25 cellular contexts compared by ENCODE assay signal in the genomic region with DNA sequence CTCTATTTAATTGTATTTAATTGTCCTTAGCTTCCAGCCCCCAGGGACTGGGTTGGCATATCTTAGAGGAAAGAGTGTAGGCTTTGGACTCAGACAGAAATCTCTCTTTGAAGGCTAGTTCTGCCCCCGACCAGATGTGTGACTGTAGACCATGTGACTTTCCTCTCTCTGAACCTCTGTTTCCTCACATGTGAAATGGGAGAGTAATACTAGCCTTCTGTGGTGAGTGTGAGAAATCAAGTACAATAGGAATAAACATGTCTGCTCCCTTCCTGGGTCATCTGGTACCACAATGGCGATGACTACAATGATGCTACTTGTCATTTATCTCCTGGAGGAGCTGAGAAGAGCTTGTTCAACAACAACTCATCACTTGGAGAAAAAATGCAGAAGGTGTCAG.
"Had no signal": no experiment of that assay in that cellular context is flagged by ENCODE, and none has a peak within 500 bp of the region (broad histone marks: within the 10 kb centered on the region; RNA-seq: fewer than 3 reads in every experiment).

No MANE protein-coding gene starts in this region.

- H3K4me1 Mint-ChIP-seq: naive B cell; stimulated activated effector memory CD8-positive, alpha-beta T cell treated with anti-CD3 and anti-CD28 coated beads, Interleukin-12 subunit alpha, Interleukin-12 subunit beta, amount 100 ng/mL, for 72 hours had no signal

- H3K27me3 ChIP-seq: dorsolateral prefrontal cortex, gastrocnemius medialis, right atrium auricular region, suprapubic skin, transverse colon had no signal

- ATAC-seq: esophagus mucosa; gastrocnemius medialis; left cardiac atrium; left lung; mucosa of descending colon; sciatic nerve; stimulated activated effector memory CD8-positive, alpha-beta T cell treated with anti-CD3 and anti-CD28 coated beads, Interleukin-12 subunit alpha, Interleukin-12 subunit beta, amount 100 ng/mL, for 72 hours had no signal

- H3K36me3 ChIP-seq: gastrocnemius medialis, left lung, prostate gland, right atrium auricular region, suprapubic skin, transverse colon had no signal

- H3K36me3 Mint-ChIP-seq: mesothelial cell of epicardium; naive B cell; stimulated activated effector memory CD8-positive, alpha-beta T cell treated with anti-CD3 and anti-CD28 coated beads, Interleukin-12 subunit alpha, Interleukin-12 subunit beta, amount 100 ng/mL, for 72 hours had no signal

- H3K27me3 Mint-ChIP-seq: naive B cell had no signal

- H3K4me3 ChIP-seq: dorsolateral prefrontal cortex, gastrocnemius medialis, left lung, mucosa of descending colon, prostate gland, right atrium auricular region, suprapubic skin, transverse colon had no signal

- H3K9me3 Mint-ChIP-seq: endodermal cell; mesothelial cell of epicardium; naive B cell; nephron progenitor cell; stimulated activated effector memory CD8-positive, alpha-beta T cell treated with anti-CD3 and anti-CD28 coated beads, Interleukin-12 subunit alpha, Interleukin-12 subunit beta, amount 100 ng/mL, for 72 hours had no signal

- H3K27ac Mint-ChIP-seq: mesothelial cell of epicardium; stimulated activated effector memory CD8-positive, alpha-beta T cell treated with anti-CD3 and anti-CD28 coated beads, Interleukin-12 subunit alpha, Interleukin-12 subunit beta, amount 100 ng/mL, for 72 hours had no signal

- H3K4me1 ChIP-seq: left lung, prostate gland, right atrium auricular region, suprapubic skin, transverse colon had no signal

- DNase-seq: dorsolateral prefrontal cortex; effector CD8-positive, alpha-beta T cell; endodermal cell; foreskin fibroblast; gastrocnemius medialis; head of caudate nucleus; left cardiac atrium; left lung; mesenchymal stem cell; mucosa of descending colon; naive B cell; nephron progenitor cell; nucleus accumbens; stimulated activated CD4-positive, alpha-beta T cell treated with anti-CD3 and anti-CD28 coated beads, Interleukin-2, amount 100 ng/mL, for 24 hours; stimulated activated CD4-positive, alpha-beta T cell treated with anti-CD3 and anti-CD28 coated beads, Interleukin-4, amount 100 ng/mL, for 24 hours; stimulated activated naive CD4-positive, alpha-beta T cell treated with Interleukin-2 at 50 U/mL for 16 hours; transverse colon had no signal

- H3K4me3 Mint-ChIP-seq: endodermal cell; mesothelial cell of epicardium; naive B cell; nephron progenitor cell; stimulated activated effector memory CD8-positive, alpha-beta T cell treated with anti-CD3 and anti-CD28 coated beads, Interleukin-12 subunit alpha, Interleukin-12 subunit beta, amount 100 ng/mL, for 72 hours had no signal

- H3K27ac ChIP-seq: dorsolateral prefrontal cortex, epithelial cell of prostate, gastrocnemius medialis, left lung, prostate gland, right atrium auricular region, suprapubic skin, transverse colon had no signal

- H3K9me3 ChIP-seq: gastrocnemius medialis, left lung, mucosa of descending colon, prostate gland, right atrium auricular region, suprapubic skin, transverse colon had no signal
